ENCODE assay signal across 13 cellular contexts in the genomic region with DNA sequence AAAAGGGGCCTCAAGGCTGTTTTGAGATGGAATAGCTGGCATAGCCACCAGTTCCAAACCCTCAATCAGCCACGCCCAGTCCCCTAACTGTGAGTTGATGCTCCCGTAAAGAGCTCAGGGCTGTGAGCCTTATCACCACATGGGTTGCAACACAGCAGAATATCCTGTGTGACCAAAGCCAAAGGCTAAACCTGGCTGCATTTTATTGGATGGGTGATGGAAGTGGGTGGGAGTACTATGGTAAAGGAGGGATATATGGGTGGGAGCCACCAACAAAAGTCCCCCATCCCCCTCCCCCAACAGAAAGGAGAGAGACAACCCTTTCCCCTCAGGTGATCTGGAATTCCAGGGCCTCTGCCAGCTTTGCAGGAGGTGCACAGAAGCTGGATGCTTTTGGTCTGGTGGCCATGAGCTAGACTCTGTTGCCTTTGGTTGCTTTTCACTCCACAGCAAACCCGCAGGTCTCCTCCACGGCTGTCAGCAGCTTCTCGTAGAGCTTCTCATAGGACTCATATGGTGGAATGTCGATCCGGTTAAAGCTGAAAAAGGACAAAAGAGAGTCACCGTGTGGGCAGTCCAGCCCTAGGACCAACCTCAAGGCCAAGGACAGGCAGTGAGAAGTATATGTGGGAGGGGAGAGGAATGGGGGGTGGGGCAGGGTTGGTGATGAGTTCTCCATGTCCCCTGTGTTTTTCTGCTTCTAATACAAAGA.
A peak's percentile ranks its signal among the peaks of the same experiment; 100 is the strongest.
DNase-seq lines count a peak whose midpoint lies in the region; ATAC-seq and TF ChIP-seq lines count a peak whose summit lies in the region.
"Had no signal": no experiment of that assay in that cellular context is flagged by ENCODE, and none has a peak within 500 bp of the region (broad histone marks: within the 10 kb centered on the region; RNA-seq: fewer than 3 reads in every experiment).

No MANE protein-coding gene starts in this region.

- no peak overlapping the region for H3K4me3 ChIP-seq in esophagus muscularis mucosa

- intact Hi-C loops in esophagus muscularis mucosa (cut with DNase I) (no loop called here), posterior vena cava (cut with DNase I) (loop anchor here in 1 of 2 donors (5.0 kb wide), 1 partner anchor 112 kb away; a partner anchor contains a TSS), natural killer cell (cut with micrococcal nuclease) (no loop called here)

- no peak for ATAC-seq in activated naive CD8-positive, alpha-beta T cell treated with anti-CD3 and anti-CD28 coated beads, Interleukin-2, amount 10 ng/mL, durations not matched to agents 7 days and 5 days (ENCODE audit: low read depth)
- ATAC-seq in natural killer cell, result no peak

- H3K36me3 ChIP-seq in esophagus muscularis mucosa, result peaks cover 56 to 79% (median 77%) of the 10 kb centered on the region in 4 donors

- TF ChIP-seq POLR2A in esophagus muscularis mucosa (IDR thresholded peaks at IDR 0.05; ENCODE audit: low read depth), result no peak

- no peak for TF ChIP-seq CTCF in esophagus muscularis mucosa (IDR thresholded peaks at IDR 0.05)
- TF ChIP-seq CTCF in natural killer cell (IDR thresholded peaks at IDR 0.05), result no peak

- no peaks in the 10 kb centered on the region for H3K9me3 Mint-ChIP-seq in activated naive CD8-positive, alpha-beta T cell treated with anti-CD3 and anti-CD28 coated beads, Interleukin-2, amount 10 ng/mL, durations not matched to agents 7 days and 5 days
- no peaks in the 10 kb centered on the region for H3K9me3 Mint-ChIP-seq in activated naive CD8-positive, alpha-beta T cell treated with anti-CD3 and anti-CD28 coated beads for 36 hours
- no peaks in the 10 kb centered on the region for H3K9me3 Mint-ChIP-seq in natural killer cell
- H3K9me3 Mint-ChIP-seq: activated naive CD4-positive, alpha-beta T cell treated with anti-CD3 and anti-CD28 coated beads, Interleukin-2, amount 50 U/mL, for 24 hours had no signal

- peak; percentile 11 for DNase-seq in activated naive CD8-positive, alpha-beta T cell treated with anti-CD3 and anti-CD28 coated beads, Interleukin-2, amount 10 ng/mL, durations not matched to agents 7 days and 5 days
- DNase-seq in activated naive CD8-positive, alpha-beta T cell treated with anti-CD3 and anti-CD28 coated beads for 36 hours, result no peak
- DNase-seq in esophagus muscularis mucosa (ENCODE audit: extremely low spot score), result no peak
- DNase-seq in posterior vena cava (ENCODE audit: low spot score), result peak; percentile 52
- DNase-seq in ureter (ENCODE audit: low spot score), result peak; percentile 23
- DNase-seq in stimulated activated CD4-positive, alpha-beta T cell treated with anti-CD3 and anti-CD28 coated beads, Interleukin-2, amount 100 ng/mL, for 48 hours, result no peak
- no peak for DNase-seq in natural killer cell
- no peak for DNase-seq in LoVo (ENCODE audit: low spot score)
- DNase-seq: KG1, NCI-H2029, NCI-H748 treated with DMSO at 0.1 percent for 48 hours, SIG-M5 had no signal

- H3K27ac ChIP-seq in esophagus muscularis mucosa (replicated peaks in 1 of 4), result peak overlapping the region; percentile 56 to 75 (median 68)

- no peak for TF ChIP-seq EP300 in esophagus muscularis mucosa (IDR thresholded peaks at IDR 0.05)

- H3K27me3 ChIP-seq in esophagus muscularis mucosa, result no peaks in the 10 kb centered on the region

- peaks cover 0 to 6% (median 0%) of the 10 kb centered on the region in 4 donors for H3K9me3 ChIP-seq in esophagus muscularis mucosa

- H3K4me3 Mint-ChIP-seq in activated naive CD8-positive, alpha-beta T cell treated with anti-CD3 and anti-CD28 coated beads, Interleukin-2, amount 10 ng/mL, durations not matched to agents 7 days and 5 days, result no peak overlapping the region
- H3K4me3 Mint-ChIP-seq in activated naive CD8-positive, alpha-beta T cell treated with anti-CD3 and anti-CD28 coated beads for 36 hours, result no peak overlapping the region
- H3K4me3 Mint-ChIP-seq in natural killer cell, result no peak overlapping the region
- H3K4me3 Mint-ChIP-seq: activated naive CD4-positive, alpha-beta T cell treated with anti-CD3 and anti-CD28 coated beads, Interleukin-2, amount 50 U/mL, for 24 hours had no signal

- H3K36me3 Mint-ChIP-seq in activated naive CD8-positive, alpha-beta T cell treated with anti-CD3 and anti-CD28 coated beads, Interleukin-2, amount 10 ng/mL, durations not matched to agents 7 days and 5 days, result peaks cover 21% of the 10 kb centered on the region
- peaks cover 8% of the 10 kb centered on the region for H3K36me3 Mint-ChIP-seq in activated naive CD8-positive, alpha-beta T cell treated with anti-CD3 and anti-CD28 coated beads for 36 hours
- H3K36me3 Mint-ChIP-seq in natural killer cell, result no peaks in the 10 kb centered on the region

- POLR2A ChIA-PET in activated naive CD8-positive, alpha-beta T cell treated with anti-CD3 and anti-CD28 coated beads, Interleukin-2, amount 10 ng/mL, durations not matched to agents 7 days and 5 days (lab: Charles Lee), result no interaction called here

- WGBS in esophagus muscularis mucosa, result 97% methylated on average over 8 of the region's 8 CpGs

- H3K27me3 Mint-ChIP-seq in activated naive CD8-positive, alpha-beta T cell treated with anti-CD3 and anti-CD28 coated beads, Interleukin-2, amount 10 ng/mL, durations not matched to agents 7 days and 5 days, result no peaks in the 10 kb centered on the region
- no peaks in the 10 kb centered on the region for H3K27me3 Mint-ChIP-seq in activated naive CD8-positive, alpha-beta T cell treated with anti-CD3 and anti-CD28 coated beads for 36 hours
- no peaks in the 10 kb centered on the region for H3K27me3 Mint-ChIP-seq in natural killer cell (ENCODE audit: low read depth in 2 of 2)
- H3K27me3 Mint-ChIP-seq: activated naive CD4-positive, alpha-beta T cell treated with anti-CD3 and anti-CD28 coated beads, Interleukin-2, amount 50 U/mL, for 24 hours had no signal

- no peaks in the 10 kb centered on the region for H3K4me1 Mint-ChIP-seq in activated naive CD8-positive, alpha-beta T cell treated with anti-CD3 and anti-CD28 coated beads, Interleukin-2, amount 10 ng/mL, durations not matched to agents 7 days and 5 days
- peaks cover 4% of the 10 kb centered on the region for H3K4me1 Mint-ChIP-seq in activated naive CD8-positive, alpha-beta T cell treated with anti-CD3 and anti-CD28 coated beads for 36 hours
- no peaks in the 10 kb centered on the region for H3K4me1 Mint-ChIP-seq in natural killer cell
- H3K4me1 Mint-ChIP-seq: activated naive CD4-positive, alpha-beta T cell treated with anti-CD3 and anti-CD28 coated beads, Interleukin-2, amount 50 U/mL, for 24 hours had no signal

- H3K4me1 ChIP-seq in esophagus muscularis mucosa, result peaks cover 4 to 24% (median 16%) of the 10 kb centered on the region in 4 donors

- H3K27ac Mint-ChIP-seq in activated naive CD8-positive, alpha-beta T cell treated with anti-CD3 and anti-CD28 coated beads, Interleukin-2, amount 10 ng/mL, durations not matched to agents 7 days and 5 days, result no peak overlapping the region
- no peak overlapping the region for H3K27ac Mint-ChIP-seq in activated naive CD8-positive, alpha-beta T cell treated with anti-CD3 and anti-CD28 coated beads for 36 hours
- peak overlapping the region in 1 of 2 donors; percentile 47 for H3K27ac Mint-ChIP-seq in natural killer cell

Comparison
In these comparisons a context has a peak if more than half of its experiments do, and no peak if none do; other contexts are left out.
1. DNase-seq: peak in activated naive CD8-positive, alpha-beta T cell treated with anti-CD3 and anti-CD28 coated beads, Interleukin-2, amount 10 ng/mL, durations not matched to agents 7 days and 5 days (single experiment), posterior vena cava (single experiment) and ureter (single experiment); none in activated naive CD8-positive, alpha-beta T cell treated with anti-CD3 and anti-CD28 coated beads for 36 hours (single experiment), esophagus muscularis mucosa (single experiment), stimulated activated CD4-positive, alpha-beta T cell treated with anti-CD3 and anti-CD28 coated beads, Interleukin-2, amount 100 ng/mL, for 48 hours (0 of 2), natural killer cell (single experiment) and LoVo (single experiment).